In the genomic region with DNA sequence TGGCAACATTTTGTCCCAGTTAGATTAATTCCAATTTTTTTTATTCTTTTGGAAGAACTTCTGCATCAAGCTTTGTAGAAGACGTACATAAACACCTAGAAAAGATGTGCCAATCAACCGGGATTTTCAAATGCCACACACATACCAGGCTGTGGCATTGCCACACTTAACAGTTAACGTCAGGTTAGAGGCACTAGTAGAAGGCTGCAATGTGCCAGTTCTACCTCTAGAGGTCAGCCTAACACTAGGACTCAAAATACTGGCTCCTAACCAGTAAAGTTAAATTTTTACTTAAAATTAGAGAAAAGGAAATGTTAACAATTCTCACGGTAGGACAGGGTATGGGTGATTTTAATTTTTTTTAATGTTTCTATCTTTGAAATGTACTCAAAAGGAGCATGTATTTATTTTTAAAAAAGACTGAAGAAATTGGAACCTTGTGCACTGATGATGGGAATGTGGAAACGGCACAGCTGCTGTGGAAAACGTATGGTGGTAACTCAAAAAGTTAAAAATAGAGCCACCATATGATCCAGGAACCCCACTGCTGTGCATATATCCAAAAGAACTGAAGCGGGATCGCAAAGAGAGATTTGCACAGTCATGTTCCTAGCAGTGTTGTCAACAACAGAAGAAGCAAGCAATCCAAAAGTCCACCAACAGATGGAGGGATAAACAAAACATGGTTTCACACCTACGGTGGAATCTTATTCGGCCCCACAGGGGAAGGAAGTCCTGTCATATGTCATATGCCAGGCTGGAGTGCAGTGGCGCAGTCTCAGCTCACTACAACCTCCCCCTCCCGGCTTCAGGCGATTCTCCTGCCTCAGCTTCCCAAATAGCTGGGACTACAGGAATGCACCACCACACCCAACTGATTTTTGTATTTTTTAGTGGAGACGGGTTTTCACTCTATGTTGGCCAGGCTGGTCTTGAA, we compare ENCODE assay signal across 8 cellular contexts. TPM values are rescaled to one million over a fixed set of nuclear protein-coding genes. Genes with fewer than 3 reads are reported as not detected.
DNase-seq lines count a peak whose midpoint lies in the region; ATAC-seq, FAIRE-seq and TF ChIP-seq lines count a peak whose summit lies in the region.

No MANE protein-coding gene starts in this region.

- SMC1A ChIA-PET in GM12878 (lab: Charles Lee; ENCODE audit: uncharacterized antibody, unreplicated experiment) = interaction anchor here (0.9 to 4.2 kb wide), 16 partner anchors 9 to 430 kb away, joined by 3 to 19 read pairs (median 4); no protein-coding TSS in a partner anchor

- 46% methylated on average over 14 of the region's 14 CpGs for WGBS in GM12878 (ENCODE audit: insufficient coverage, insufficient replicate concordance, low lambda C conversion rate, missing lambda C conversion rate)

- TF ChIP-seq CTCF in AG04450 (IDR thresholded peaks at IDR 0.05; ENCODE audit: low read depth, low read length) (peak; percentile 97), GM12878 (IDR thresholded peaks at IDR 0.05 in 2 of 3, conservative IDR thresholded peaks at IDR 0.05 in 1 of 3; ENCODE audit: control insufficient read depth in 2 of 3, extremely low read depth in 1 of 3, insufficient read depth in 1 of 3, low read depth in 3 of 3, low read length in 3 of 3) (peak; percentile 92 to 95 (median 93))

- no peaks in the 10 kb centered on the region for H3K79me2 ChIP-seq in GM12878 (ENCODE audit: control insufficient read depth, insufficient read depth, low read length)

- BruUV-seq in GM12878 (replicated peaks; lab: Mats Ljungman, UMichigan) = no TSS peak

- H4K20me1 ChIP-seq in GM12878 (ENCODE audit: control insufficient read depth, insufficient read depth) = no peaks in the 10 kb centered on the region

- FAIRE-seq in GM18507 (lab: Jason Lieb, UNC) (peak; percentile 80), GM12878 (lab: Jason Lieb, UNC) (peak; percentile 94)

- POLR2A ChIA-PET in AG04450 (lab: Yijun Ruan, JAX) = interaction anchor here (0.7 kb wide), 1 partner anchor 64 kb away, joined by 3 read pairs; no protein-coding TSS in a partner anchor
- POLR2A ChIA-PET in GM12878 (lab: Charles Lee) = no interaction called here

- ATAC-seq in GM12878 (peak; percentile 87), HG02763 (IDR thresholded peaks at IDR 0.05; ENCODE audit: unreplicated experiment) (no peak)

- intact Hi-C loops in GM12878 (cut with micrococcal nuclease; ENCODE audit: unreplicated experiment) = loop anchor here (1.0 to 10.0 kb wide), 7 partner anchors 57 to 982 kb away; partner anchors contain the start of genes EEF1AKMT1 and IL17D

- no peaks in the 10 kb centered on the region for H3K36me3 ChIP-seq in GM12878 (ENCODE audit: control insufficient read depth in 2 of 2, insufficient read depth in 2 of 2, low read length in 1 of 2)

- DNase-seq in AG04450 (ENCODE audit: low read depth, low spot score) (peak; percentile 39), GM18507 (ENCODE audit: extremely low spot score, insufficient read length, low read depth) (peak; percentile 44), MV-4-11 (lab: John Stamatoyannopoulos, UW) (peak; percentile 60), T1000 (lab: John Stamatoyannopoulos, UW) (peak; percentile 57), GM12878 (ENCODE audit: low read depth, low spot score) (peak; percentile 40), hypothalamus (lab: John Stamatoyannopoulos, UW) (peak in 30 of 51 donors; percentile 10 to 73 (median 40)), skeletal muscle cell (ENCODE audit: low read depth) (peak; percentile 23)

- no peaks in the 10 kb centered on the region for H3K4me1 ChIP-seq in GM12878 (ENCODE audit: control insufficient read depth, insufficient read depth, low read length)

- no peak overlapping the region for H3K9ac ChIP-seq in GM12878 (ENCODE audit: control insufficient read depth, insufficient read depth, low read length)

- H3K4me3 ChIP-seq in AG04450 (ENCODE audit: low read depth, low read length) (peak overlapping the region; percentile 25), GM12878 (no peak overlapping the region), skeletal muscle cell (ENCODE audit: low read depth, low read length) (peak overlapping the region; percentile 2)

- no peaks in the 10 kb centered on the region for H3K27me3 ChIP-seq in AG04450 (ENCODE audit: control insufficient read depth, insufficient read depth, low read length)
- H3K27me3 ChIP-seq in GM12878 (replicated peaks in 1 of 2; ENCODE audit: control insufficient read depth in 2 of 2, insufficient read depth in 2 of 2, low read length in 1 of 2) = no peaks in the 10 kb centered on the region

- H3K27ac ChIP-seq in AG04450 (ENCODE audit: low read depth, low read length) = peak overlapping the region; percentile 65
- no peak overlapping the region for H3K27ac ChIP-seq in GM12878 (ENCODE audit: control insufficient read depth, insufficient read depth)

- TF ChIP-seq RAD21 in GM12878 (IDR thresholded peaks at IDR 0.05; ENCODE audit: insufficient read depth, low read depth, low read length) = peak; percentile 94

- no peak overlapping the region for H3K4me2 ChIP-seq in GM12878 (ENCODE audit: control insufficient read depth, insufficient read depth)

- H2AFZ ChIP-seq in GM12878 (ENCODE audit: control insufficient read depth, low read depth, low read length) = peak overlapping the region; percentile 63

- in situ Hi-C loops in GM12878 (cut with MboI) = no loop called here

- RAD21 ChIA-PET in GM12878 (lab: Charles Lee; ENCODE audit: unreplicated experiment) = interaction anchor here (0.6 to 2.4 kb wide), 7 partner anchors 56 to 431 kb away, joined by 3 to 16 read pairs (median 3); no protein-coding TSS in a partner anchor

- CTCF ChIA-PET in AG04450 (lab: Charles Lee) (interaction anchor here (0.6 to 5.8 kb wide), 16 partner anchors 10 to 982 kb away, joined by 3 to 80 read pairs (median 4); partner anchors contain the start of gene CRYL1), GM12878 (lab: Yijun Ruan, JAX) (interaction anchor here (0.6 to 8.6 kb wide), 25 partner anchors 11 to 508 kb away, joined by 3 to 127 read pairs (median 4); no protein-coding TSS in a partner anchor)

- H3K9me3 ChIP-seq in AG04450 (ENCODE audit: control insufficient read depth, insufficient read depth, low read length) (peaks cover 5% of the 10 kb centered on the region; the same call in 1 of the 2 replicates), GM12878 (replicated peaks; ENCODE audit: control insufficient read depth, insufficient read depth, low read length) (no peaks in the 10 kb centered on the region)

- no peak for TF ChIP-seq EP300 in GM12878 (IDR thresholded peaks at IDR 0.05; ENCODE audit: borderline replicate concordance in 1 of 2, control insufficient read depth in 1 of 2, low read depth in 2 of 2, low read length in 2 of 2)

- no peak for TF ChIP-seq POLR2A in GM12878 (IDR thresholded peaks at IDR 0.05; ENCODE audit: low read depth, low read length)

TF ChIP-seq in GM12878, 131 proteins besides CTCF, POLR2A, EP300 and RAD21:
- TF ChIP-seq PML (IDR thresholded peaks at IDR 0.05; ENCODE audit: low read length) = no peak
- peak; percentile 87 for TF ChIP-seq SMC3 (IDR thresholded peaks at IDR 0.05; ENCODE audit: borderline replicate concordance, low read length)
- no peak for TF ChIP-seq POLR2AphosphoS2 (IDR thresholded peaks at IDR 0.05; ENCODE audit: low read depth, low read length)
- no peak for TF ChIP-seq MXI1 (IDR thresholded peaks at IDR 0.05; ENCODE audit: low read depth, low read length)
- peak; percentile 58; the same call in 1 of the 2 replicates for TF ChIP-seq FOXM1 (IDR thresholded peaks at IDR 0.05; ENCODE audit: low read depth, low read length)
- TF ChIP-seq BACH1 (IDR thresholded peaks at IDR 0.05; ENCODE audit: borderline replicate concordance) = 0 out of 2 replicates have a peak, but pooled peaks have one; percentile 16

RNA-seq across cellular contexts. Expression of gene CRYL1, which starts 30.3 kb away (rescaled TPM):
- 21.6 and 23.2 TPM in 2 replicates for polyA plus RNA-seq in AG04450 (2011; rRNA removed)
- polyA minus RNA-seq in AG04450 (2011; rRNA and poly(A)+ RNA removed) = 11.0 and 16.0 TPM in 2 replicates
- total RNA-seq in GM12878 (2013; cell fraction: nucleolus; rRNA removed) = 24.8 and 28.0 TPM in 2 replicates
- total RNA-seq in GM12878 (2014; rRNA removed) = 11.3 and 11.5 TPM in 2 replicates
- 7.3 and 7.5 TPM in 2 replicates for total RNA-seq in GM12878 (2014; rRNA removed; fragmentation: Illumina TruSeq; extraction: Trizol)
- total RNA-seq in GM12878 (2021) = 10.4 and 10.7 TPM in 2 replicates
- 12.6 TPM for polyA plus RNA-seq in GM12878 (2011; ENCODE audit: low read depth)
- polyA plus RNA-seq in GM12878 (2011; rRNA removed) = 33.7 and 36.7 TPM in 2 replicates
- 38.7 and 51.2 TPM in 2 replicates for polyA plus RNA-seq in GM12878 (2011; cell fraction: cytosol; rRNA removed)
- polyA plus RNA-seq in GM12878 (2011; cell fraction: nucleus; rRNA removed) = 19.9 and 25.2 TPM in 2 replicates
- 13.4 and 17.8 TPM in 2 replicates for polyA plus RNA-seq in GM12878 (2012)
- 8.0 and 12.9 TPM in 2 replicates for polyA plus RNA-seq in GM12878 (2014; fragmentation: Illumina TruSeq; extraction: Trizol)
- polyA plus RNA-seq in GM12878 (2014; fragmentation: Nextera tagmentation; extraction: Ambion mirVana) = 1 to 10 TPM; 5.5 to 7.9 TPM
- polyA plus RNA-seq in GM12878 (2014; rRNA removed) = 11.6 and 13.8 TPM in 2 replicates
- 10 to 100 TPM; 13.0 to 13.8 TPM for polyA plus RNA-seq in GM12878 (2016; fragmentation: Nextera tagmentation; extraction: Ambion mirVana)
- 27.8 and 30.2 TPM in 2 replicates for polyA minus RNA-seq in GM12878 (2011; rRNA and poly(A)+ RNA removed)
- 4.9 and 6.0 TPM in 2 replicates for polyA minus RNA-seq in GM12878 (2011; cell fraction: cytosol; rRNA and poly(A)+ RNA removed)
- polyA minus RNA-seq in GM12878 (2011; cell fraction: nucleus; rRNA and poly(A)+ RNA removed) = 7.1 and 8.6 TPM in 2 replicates
